18 cellular contexts compared by ENCODE assay signal in genomic region chr11:31301549-31302225, GRCh38.
DNase-seq lines count a peak whose midpoint lies in the region; ATAC-seq and TF ChIP-seq lines count a peak whose summit lies in the region.
"Had no signal": no experiment of that assay in that cellular context is flagged by ENCODE, and none has a peak within 500 bp of the region (broad histone marks: within the 10 kb centered on the region; RNA-seq: fewer than 3 reads in every experiment).

No MANE protein-coding gene starts in this region.

- peak overlapping the region; percentile 7 for H3K27ac Mint-ChIP-seq in mesothelial cell of epicardium
- H3K27ac Mint-ChIP-seq: CD4-positive, CD25-positive, alpha-beta regulatory T cell; CD8-positive, alpha-beta memory T cell; HFFc6 had no signal

- no peak overlapping the region for H3K4me3 Mint-ChIP-seq in mesothelial cell of epicardium
- H3K4me3 Mint-ChIP-seq: CD4-positive, CD25-positive, alpha-beta regulatory T cell; CD8-positive, alpha-beta memory T cell; HFFc6 had no signal

- H3K4me3 ChIP-seq in upper lobe of right lung = no peak overlapping the region
- H3K4me3 ChIP-seq: K562 had no signal

- intact Hi-C loops in upper lobe of right lung (cut with DNase I) = no loop called here

- no peak overlapping the region for H3K27ac ChIP-seq in upper lobe of right lung

- no peaks in the 10 kb centered on the region for H3K27me3 Mint-ChIP-seq in mesothelial cell of epicardium (ENCODE audit: low read depth)
- H3K27me3 Mint-ChIP-seq: CD4-positive, CD25-positive, alpha-beta regulatory T cell had no signal

- ATAC-seq in GM18858 (IDR thresholded peaks at IDR 0.05; ENCODE audit: unreplicated experiment) = peak; percentile 53
- ATAC-seq in HG02870 (IDR thresholded peaks at IDR 0.05; ENCODE audit: unreplicated experiment) = peak; percentile 66
- no peak for ATAC-seq in upper lobe of right lung
- no peak for ATAC-seq in HG02973 (IDR thresholded peaks at IDR 0.05; ENCODE audit: unreplicated experiment)
- ATAC-seq: HCT116, K562 had no signal

- no peaks in the 10 kb centered on the region for H3K36me3 Mint-ChIP-seq in mesothelial cell of epicardium
- H3K36me3 Mint-ChIP-seq: CD4-positive, CD25-positive, alpha-beta regulatory T cell; CD8-positive, alpha-beta memory T cell had no signal

- H3K9me3 Mint-ChIP-seq in mesothelial cell of epicardium = no peaks in the 10 kb centered on the region
- H3K9me3 Mint-ChIP-seq: HFFc6 had no signal

- no peaks in the 10 kb centered on the region for H3K9me3 ChIP-seq in upper lobe of right lung
- H3K9me3 ChIP-seq: BE2C had no signal

- no peaks in the 10 kb centered on the region for H3K36me3 ChIP-seq in upper lobe of right lung
- H3K36me3 ChIP-seq: BE2C had no signal

- H3K4me1 ChIP-seq in upper lobe of right lung = no peaks in the 10 kb centered on the region
- H3K4me1 ChIP-seq: BE2C had no signal

- peaks cover 22% of the 10 kb centered on the region for H3K4me1 Mint-ChIP-seq in mesothelial cell of epicardium
- H3K4me1 Mint-ChIP-seq: CD4-positive, CD25-positive, alpha-beta regulatory T cell; CD8-positive, alpha-beta memory T cell had no signal

- no peak for TF ChIP-seq CTCF in mesothelial cell of epicardium (IDR thresholded peaks at IDR 0.05; ENCODE audit: unreplicated experiment)
- TF ChIP-seq CTCF in upper lobe of right lung (IDR thresholded peaks at IDR 0.05) = no peak

- H3K27me3 ChIP-seq in upper lobe of right lung = no peaks in the 10 kb centered on the region
- H3K27me3 ChIP-seq: BE2C had no signal

- DNase-seq in mesothelial cell of epicardium (ENCODE audit: low spot score in 2 of 2, unreplicated experiment in 2 of 2) (no peak), upper lobe of right lung (no peak)
- DNase-seq in activated naive CD4-positive, alpha-beta T cell treated with Interleukin-2 at 50 U/mL for 16 hours = no peak
- DNase-seq: ACHN; BE2C; C1 segment of cervical spinal cord; CD4-positive, CD25-positive, alpha-beta regulatory T cell; CD8-positive, alpha-beta memory T cell; COR-L47; GOT3; H7; HFFc6; IMR-90 had no signal

Comparison
In these comparisons a context has a peak if more than half of its experiments do, and no peak if none do; other contexts are left out.
1. ATAC-seq: peak in GM18858 (single experiment) and HG02870 (single experiment); none in upper lobe of right lung (single experiment) and HG02973 (single experiment).